In genomic region chr13:100520936-100521765, GRCh38 we compare ENCODE assay signal across 13 cellular contexts.
DNase-seq lines count a peak whose midpoint lies in the region; ATAC-seq, FAIRE-seq and TF ChIP-seq lines count a peak whose summit lies in the region.
"Had no signal": no experiment of that assay in that cellular context is flagged by ENCODE, and none has a peak within 500 bp of the region (broad histone marks: within the 10 kb centered on the region; RNA-seq: fewer than 3 reads in every experiment).

No MANE protein-coding gene starts in this region.

- H3K4me1 Mint-ChIP-seq in CD8-positive, alpha-beta memory T cell = peaks cover 11 to 30% (median 30%) of the 10 kb centered on the region in 3 donors
- H3K4me1 Mint-ChIP-seq in IgD-negative memory B cell (peaks cover 2 to 8% (median 8%) of the 10 kb centered on the region in 3 donors), natural killer cell (peaks cover 10 to 22% of the 10 kb centered on the region in 2 donors)

- H3K4me1 ChIP-seq in CD8-positive, alpha-beta memory T cell (ENCODE audit: insufficient read depth, low read length) = peaks cover 7% of the 10 kb centered on the region
- H3K4me1 ChIP-seq: left lung had no signal

- TF ChIP-seq CTCF in natural killer cell (IDR thresholded peaks at IDR 0.05) (no peak), GM10248 (IDR thresholded peaks at IDR 0.05; ENCODE audit: control extremely low read depth, extremely low read depth, low read depth, missing control alignments) (no peak)

- no peaks in the 10 kb centered on the region for H3K9me3 Mint-ChIP-seq in CD8-positive, alpha-beta memory T cell
- H3K9me3 Mint-ChIP-seq in IgD-negative memory B cell = no peaks in the 10 kb centered on the region
- H3K9me3 Mint-ChIP-seq in natural killer cell = no peaks in the 10 kb centered on the region

- H3K27me3 ChIP-seq in CD8-positive, alpha-beta memory T cell (ENCODE audit: insufficient read depth, low read length, poor library complexity, severe bottlenecking) = no peaks in the 10 kb centered on the region
- H3K27me3 ChIP-seq: left lung had no signal

- no peaks in the 10 kb centered on the region for H3K27me3 Mint-ChIP-seq in CD8-positive, alpha-beta memory T cell
- H3K27me3 Mint-ChIP-seq in IgD-negative memory B cell (peaks cover 2% of the 10 kb centered on the region), natural killer cell (ENCODE audit: low read depth in 2 of 2) (no peaks in the 10 kb centered on the region)

- peak in 1 of 3 donors; percentile 14 for ATAC-seq in natural killer cell
- no peak for ATAC-seq in GM18907 (IDR thresholded peaks at IDR 0.05; ENCODE audit: unreplicated experiment)
- ATAC-seq: left lung had no signal

- no peak for FAIRE-seq in GM12892 (lab: Jason Lieb, UNC)

- TF ChIP-seq POLR2A in GM12892 (IDR thresholded peaks at IDR 0.05; ENCODE audit: low read depth, low read length) = no peak

- DNase-seq in CD8-positive, alpha-beta memory T cell = no peak
- DNase-seq in caudate nucleus (lab: John Stamatoyannopoulos, UW) (peak in 1 of 61 donors; percentile 24), natural killer cell (no peak), GM10248 (ENCODE audit: extremely low spot score) (no peak), GM12892 (ENCODE audit: insufficient read length) (no peak), H4 (ENCODE audit: low spot score) (no peak)
- DNase-seq: posterior cingulate gyrus; stimulated activated CD4-positive, alpha-beta T cell treated with anti-CD3 and anti-CD28 coated beads, Interleukin-2, amount 100 ng/mL, for 24 hours had no signal

- POLR2A ChIA-PET in CD8-positive, alpha-beta memory T cell (lab: Charles Lee) = no interaction called here
- POLR2A ChIA-PET in GM10248 (lab: Yijun Ruan, JAX) = no interaction called here

- intact Hi-C loops in natural killer cell (cut with micrococcal nuclease) = no loop called here

- peak overlapping the region; percentile 62 to 77 (median 72) for H3K4me3 Mint-ChIP-seq in CD8-positive, alpha-beta memory T cell
- H3K4me3 Mint-ChIP-seq in IgD-negative memory B cell (peak overlapping the region in 3 of 4 donors; percentile 16 to 65 (median 30)), natural killer cell (peak overlapping the region; percentile 73)

- H3K27ac Mint-ChIP-seq in CD8-positive, alpha-beta memory T cell = peak overlapping the region in 5 of 8 donors; percentile 15 to 74 (median 41)
- no peak overlapping the region for H3K27ac Mint-ChIP-seq in IgD-negative memory B cell
- H3K27ac Mint-ChIP-seq in natural killer cell = no peak overlapping the region

- CTCF ChIA-PET in CD8-positive, alpha-beta memory T cell (lab: Charles Lee) = interaction anchor here (0.7 kb wide), 1 partner anchor 1078 kb away, joined by 3 read pairs; no protein-coding TSS in a partner anchor
- CTCF ChIA-PET in GM10248 (lab: Yijun Ruan, JAX) = interaction anchor here (2.2 kb wide), 1 partner anchor 605 kb away, joined by 8 read pairs; no protein-coding TSS in a partner anchor

- H3K27ac ChIP-seq in CD8-positive, alpha-beta memory T cell (ENCODE audit: low read depth, low read length) = no peak overlapping the region
- peak overlapping the region; percentile 26 for H3K27ac ChIP-seq in caudate nucleus (ENCODE audit: low read depth, low read length)
- H3K27ac ChIP-seq: KMS-11, left lung, RWPE1 had no signal

- peaks cover 0 to 3% (median 0%) of the 10 kb centered on the region in 3 donors for H3K36me3 Mint-ChIP-seq in CD8-positive, alpha-beta memory T cell
- H3K36me3 Mint-ChIP-seq in IgD-negative memory B cell (peaks cover 3% of the 10 kb centered on the region), natural killer cell (no peaks in the 10 kb centered on the region)

- no peaks in the 10 kb centered on the region for H3K36me3 ChIP-seq in CD8-positive, alpha-beta memory T cell (ENCODE audit: insufficient read depth, low read length)
- H3K36me3 ChIP-seq: left lung had no signal

- H3K9me3 ChIP-seq in CD8-positive, alpha-beta memory T cell (ENCODE audit: low read length) = no peaks in the 10 kb centered on the region
- H3K9me3 ChIP-seq: left lung had no signal

- peak overlapping the region; percentile 28 for H3K4me3 ChIP-seq in CD8-positive, alpha-beta memory T cell (ENCODE audit: low read length)
- H3K4me3 ChIP-seq: left lung had no signal

Comparison
In these comparisons a context has a peak if more than half of its experiments do, and no peak if none do; other contexts are left out.
1. H3K27ac Mint-ChIP-seq: peak in CD8-positive, alpha-beta memory T cell (5 of 8); none in IgD-negative memory B cell (0 of 3) and natural killer cell (0 of 2).
2. Peak in every context shown above with its lines, with median percentiles within 50 percentile points of each other: H3K4me3 Mint-ChIP-seq.